In the genomic region with DNA sequence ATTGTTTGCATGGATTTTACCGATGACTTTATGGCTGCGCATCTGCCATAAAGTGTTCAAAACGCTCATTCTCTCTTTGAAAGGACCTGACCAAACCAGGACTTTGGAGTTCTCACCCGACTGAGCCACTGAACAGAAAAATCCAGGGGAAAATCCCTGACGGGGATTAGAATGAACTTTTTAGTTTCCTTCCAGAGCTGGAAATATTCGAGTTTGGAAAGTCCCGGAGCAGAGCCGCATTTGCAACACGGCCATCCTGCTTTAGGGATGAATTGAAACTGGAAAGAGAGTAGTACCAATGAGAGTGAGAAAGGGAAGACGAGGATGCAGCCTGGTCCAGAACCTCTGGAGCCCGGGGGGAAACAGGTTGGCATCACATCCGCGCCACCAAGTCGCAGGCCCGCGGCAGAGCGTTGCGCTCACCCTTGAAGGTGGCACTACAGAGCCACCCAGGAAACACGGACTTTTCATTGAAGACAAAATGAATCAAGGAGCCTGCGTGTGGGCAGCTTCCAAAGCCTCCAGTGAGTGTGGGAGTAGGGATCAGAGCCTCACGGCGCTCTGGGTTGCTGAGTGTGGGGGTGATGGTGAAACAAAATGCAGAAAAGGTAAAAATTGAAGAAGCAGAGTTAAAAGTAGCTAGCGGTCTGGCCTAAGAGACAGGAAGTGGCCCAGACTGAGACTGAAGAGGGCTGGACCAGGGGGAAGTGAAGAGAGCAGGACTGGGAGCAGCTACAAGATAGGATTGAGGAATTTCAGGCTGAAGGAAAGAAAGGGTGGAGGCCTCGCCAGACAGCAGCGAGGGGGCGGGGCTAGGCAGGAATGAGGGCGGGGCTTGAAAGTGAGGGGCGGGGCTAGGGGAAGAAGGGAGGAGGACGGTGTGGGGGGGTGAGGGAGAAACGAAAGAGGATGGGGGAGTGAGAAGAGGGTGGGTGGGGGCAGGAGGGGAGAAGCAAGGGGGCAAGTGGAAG, we compare ENCODE assay signal across 8 cellular contexts.
DNase-seq lines count a peak whose midpoint lies in the region; ATAC-seq lines count a peak whose summit lies in the region.

No MANE protein-coding gene starts in this region.

- H3K27ac ChIP-seq in HUES6 (ENCODE audit: low read depth, low read length) (peak overlapping the region; percentile 64; the same call in 1 of the 2 replicates), layer of hippocampus (ENCODE audit: low read depth, low read length) (peak overlapping the region; percentile 77)

- H3K4me1 Mint-ChIP-seq in central memory CD8-positive, alpha-beta T cell = peaks cover 52% of the 10 kb centered on the region

- H3K27me3 ChIP-seq in HUES6 (ENCODE audit: control insufficient read depth, insufficient read depth, low read length) (no peaks in the 10 kb centered on the region), layer of hippocampus (ENCODE audit: control insufficient read depth, insufficient read depth, low read length) (no peaks in the 10 kb centered on the region)

- peak; percentile 30 for ATAC-seq in central memory CD8-positive, alpha-beta T cell (replicated peaks; ENCODE audit: extremely low read depth, poor library complexity, severe bottlenecking)
- ATAC-seq in GM19455 (IDR thresholded peaks at IDR 0.05; ENCODE audit: unreplicated experiment) = no peak

- H3K9ac ChIP-seq in HUES6 (ENCODE audit: low read length) = peak overlapping the region; percentile 66

- no peaks in the 10 kb centered on the region for H3K9me3 ChIP-seq in HUES6 (ENCODE audit: control insufficient read depth, insufficient read depth, low read depth, low read length)

- H3K4me3 ChIP-seq in HUES6 (ENCODE audit: low read depth, low read length) = peak overlapping the region; percentile 80

- peaks cover 20% of the 10 kb centered on the region for H3K36me3 Mint-ChIP-seq in central memory CD8-positive, alpha-beta T cell (ENCODE audit: insufficient read depth)

- H3K36me3 ChIP-seq in HUES6 (ENCODE audit: control insufficient read depth, insufficient read depth, low read length) = no peaks in the 10 kb centered on the region

- peak overlapping the region; percentile 89 for H3K4me3 Mint-ChIP-seq in central memory CD8-positive, alpha-beta T cell

- H3K27me3 Mint-ChIP-seq in central memory CD8-positive, alpha-beta T cell = peaks cover 4% of the 10 kb centered on the region

- no peaks in the 10 kb centered on the region for H3K9me3 Mint-ChIP-seq in central memory CD8-positive, alpha-beta T cell

- H3K4me1 ChIP-seq in HUES6 (ENCODE audit: control insufficient read depth, insufficient read depth, low read length) = peaks cover 34% of the 10 kb centered on the region

- H3K27ac Mint-ChIP-seq in central memory CD8-positive, alpha-beta T cell (ENCODE audit: low read depth) = peak overlapping the region; percentile 99

- DNase-seq in AG08395 (ENCODE audit: low spot score) (peak; percentile 67), cortex of kidney (lab: John Stamatoyannopoulos, UW) (no peak)
- DNase-seq in activated CD4-positive, alpha-beta T cell treated with anti-CD3 and anti-CD28 coated beads for 1 hour = peak; percentile 58
- peak; percentile 27 to 31 for DNase-seq in central memory CD8-positive, alpha-beta T cell (ENCODE audit: low spot score in 2 of 2)
- peak; percentile 40 to 53 for DNase-seq in stimulated activated CD4-positive, alpha-beta T cell treated with anti-CD3 and anti-CD28 coated beads, Interleukin-15, amount 100 ng/mL, for 1 hour (ENCODE audit: low read depth in 1 of 2, low spot score in 1 of 2)
